Comparison of ENCODE assay signal across 12 cellular contexts in genomic region chr19:14413765-14414171, GRCh38. TPM values are rescaled to one million over a fixed set of nuclear protein-coding genes. Genes with fewer than 3 reads are reported as not detected.
DNase-seq lines count a peak whose midpoint lies in the region; ATAC-seq and TF ChIP-seq lines count a peak whose summit lies in the region.
"Had no signal": no experiment of that assay in that cellular context is flagged by ENCODE, and none has a peak within 500 bp of the region (broad histone marks: within the 10 kb centered on the region; RNA-seq: fewer than 3 reads in every experiment).

No MANE protein-coding gene starts in this region.

- H3K4me1 ChIP-seq in naive thymus-derived CD4-positive, alpha-beta T cell (ENCODE audit: control insufficient read depth in 2 of 2, insufficient read depth in 2 of 2, low read length in 2 of 2) = peaks cover 44 to 69% of the 10 kb centered on the region in 2 donors

- ATAC-seq in CD4-positive, alpha-beta T cell (ENCODE audit: poor library complexity) = no peak
- ATAC-seq in naive thymus-derived CD4-positive, alpha-beta T cell = no peak
- ATAC-seq in GM19324 (IDR thresholded peaks at IDR 0.05; ENCODE audit: low FRiP score, unreplicated experiment) (no peak), HG03439 (IDR thresholded peaks at IDR 0.05; ENCODE audit: unreplicated experiment) (no peak), HG03521 (IDR thresholded peaks at IDR 0.05; ENCODE audit: unreplicated experiment) (no peak)

- CTCF ChIA-PET in CD4-positive, alpha-beta T cell (lab: Charles Lee) = interaction anchor here (0.7 to 4.3 kb wide), 5 partner anchors 8 to 277 kb away, joined by 3 to 21 read pairs (median 6); partner anchors contain the start of gene ASF1B
- CTCF ChIA-PET in naive thymus-derived CD4-positive, alpha-beta T cell (lab: Charles Lee) = interaction anchor here (0.9 kb wide), 1 partner anchor 15 kb away, joined by 3 read pairs; no protein-coding TSS in a partner anchor

- no peak for DNase-seq in CD4-positive, alpha-beta T cell
- DNase-seq in H7 (peak; percentile 23), amniotic epithelial cell (ENCODE audit: low read depth) (peak; percentile 38), MV-4-11 (lab: John Stamatoyannopoulos, UW) (no peak)
- DNase-seq in naive thymus-derived CD4-positive, alpha-beta T cell = no peak
- DNase-seq: activated CD8-positive, alpha-beta memory T cell treated with anti-CD3 and anti-CD28 coated beads for 24 hours; dorsolateral prefrontal cortex; NCI-H446 treated with DMSO at 0.1 percent for 48 hours; posterior cingulate gyrus had no signal

- H3K27me3 Mint-ChIP-seq in CD4-positive, alpha-beta T cell = no peaks in the 10 kb centered on the region
- no peaks in the 10 kb centered on the region for H3K27me3 Mint-ChIP-seq in naive thymus-derived CD4-positive, alpha-beta T cell

- peaks cover 81% of the 10 kb centered on the region for H3K36me3 Mint-ChIP-seq in CD4-positive, alpha-beta T cell (ENCODE audit: low read depth)
- H3K36me3 Mint-ChIP-seq in naive thymus-derived CD4-positive, alpha-beta T cell = peaks cover 0 to 38% (median 14%) of the 10 kb centered on the region in 5 donors

- no peaks in the 10 kb centered on the region for H3K9me3 Mint-ChIP-seq in CD4-positive, alpha-beta T cell
- peaks cover 0 to 3% (median 0%) of the 10 kb centered on the region in 11 donors for H3K9me3 Mint-ChIP-seq in naive thymus-derived CD4-positive, alpha-beta T cell

- peaks cover 68% of the 10 kb centered on the region for H3K4me1 Mint-ChIP-seq in CD4-positive, alpha-beta T cell (ENCODE audit: low read depth)
- H3K4me1 Mint-ChIP-seq in naive thymus-derived CD4-positive, alpha-beta T cell = peaks cover 33 to 65% (median 54%) of the 10 kb centered on the region in 7 donors

- TF ChIP-seq CTCF in CD4-positive, alpha-beta T cell (IDR thresholded peaks at IDR 0.05) = no peak

- intact Hi-C loops in CD4-positive, alpha-beta T cell (cut with DNase I, micrococcal nuclease) = no loop called here
- intact Hi-C loops in naive thymus-derived CD4-positive, alpha-beta T cell (cut with micrococcal nuclease) = no loop called here

- POLR2A ChIA-PET in CD4-positive, alpha-beta T cell (lab: Charles Lee) = interaction anchor here (1.2 to 1.4 kb wide), 4 partner anchors 11 to 277 kb away, joined by 4 read pairs; partner anchors contain the start of genes ADGRE5 and ASF1B
- POLR2A ChIA-PET in naive thymus-derived CD4-positive, alpha-beta T cell (lab: Charles Lee) = interaction anchor here (0.7 to 1.6 kb wide), 5 partner anchors 10 to 52 kb away, joined by 3 to 5 read pairs (median 3); no protein-coding TSS in a partner anchor

- peaks cover 37% of the 10 kb centered on the region for H3K36me3 ChIP-seq in H7 (replicated peaks; ENCODE audit: control insufficient read depth, insufficient read depth, low read length)
- peaks cover 24 to 58% (median 35%) of the 10 kb centered on the region in 3 experiments for H3K36me3 ChIP-seq in naive thymus-derived CD4-positive, alpha-beta T cell (ENCODE audit: control insufficient read depth in 2 of 3, insufficient read depth in 3 of 3, low read length in 3 of 3)

- no peaks in the 10 kb centered on the region for H3K9me3 ChIP-seq in CD4-positive, alpha-beta T cell (ENCODE audit: control insufficient read depth, low read length)
- no peaks in the 10 kb centered on the region for H3K9me3 ChIP-seq in naive thymus-derived CD4-positive, alpha-beta T cell (ENCODE audit: control insufficient read depth in 2 of 3, low read length in 3 of 3)

- peak overlapping the region; percentile 67 for H3K4me3 Mint-ChIP-seq in CD4-positive, alpha-beta T cell
- peak overlapping the region in 5 of 10 donors; percentile 13 to 44 (median 34) for H3K4me3 Mint-ChIP-seq in naive thymus-derived CD4-positive, alpha-beta T cell

- no peak overlapping the region for H3K4me3 ChIP-seq in H7 (ENCODE audit: insufficient read depth, low read depth, low read length)
- no peak overlapping the region for H3K4me3 ChIP-seq in naive thymus-derived CD4-positive, alpha-beta T cell (ENCODE audit: low read length)
- H3K4me3 ChIP-seq: dorsolateral prefrontal cortex had no signal

- no peak overlapping the region for H3K27ac ChIP-seq in CD4-positive, alpha-beta T cell (ENCODE audit: low read depth, low read length)
- no peak overlapping the region for H3K27ac ChIP-seq in naive thymus-derived CD4-positive, alpha-beta T cell (ENCODE audit: low read depth, low read length)

- H3K27ac Mint-ChIP-seq in CD4-positive, alpha-beta T cell = peak overlapping the region; percentile 92
- H3K27ac Mint-ChIP-seq in naive thymus-derived CD4-positive, alpha-beta T cell = peak overlapping the region in 8 of 9 donors; percentile 40 to 88 (median 70)

- no peaks in the 10 kb centered on the region for H3K27me3 ChIP-seq in CD4-positive, alpha-beta T cell (ENCODE audit: control insufficient read depth, insufficient read depth, low read length)
- H3K27me3 ChIP-seq in H7 (ENCODE audit: control insufficient read depth, insufficient read depth, low read length) = no peaks in the 10 kb centered on the region
- H3K27me3 ChIP-seq in naive thymus-derived CD4-positive, alpha-beta T cell (ENCODE audit: control insufficient read depth in 2 of 2, insufficient read depth in 2 of 2, low read length in 2 of 2) = no peaks in the 10 kb centered on the region
- H3K27me3 ChIP-seq: dorsolateral prefrontal cortex had no signal

RNA-seq across cellular contexts. Expression of gene DDX39A, which starts 5.4 kb away (rescaled TPM):
- total RNA-seq in CD4-positive, alpha-beta T cell = 100 to 1,000 TPM; 296 to 299 TPM
- 94.6 and 131 TPM in 2 replicates for total RNA-seq in H7 (2014; rRNA removed; shearing (Covaris generic))
- 100 to 1,000 TPM; 135 to 288 (median 215) TPM for total RNA-seq in naive thymus-derived CD4-positive, alpha-beta T cell
- polyA plus RNA-seq in naive thymus-derived CD4-positive, alpha-beta T cell = 100 to 1,000 TPM in 1 of 2 donors, 10 to 100 TPM in 1; 98.6 to 134 TPM

RNA-seq across cellular contexts. Expression of gene PKN1, which starts 19.3 kb away (rescaled TPM):
- total RNA-seq in CD4-positive, alpha-beta T cell = 100 to 1,000 TPM; 171 TPM
- 108 and 127 TPM in 2 replicates for total RNA-seq in H7 (2014; rRNA removed; shearing (Covaris generic))
- 100 to 1,000 TPM; 194 to 211 (median 206) TPM for total RNA-seq in naive thymus-derived CD4-positive, alpha-beta T cell
- 10 to 100 TPM; 47.2 to 88.2 TPM for polyA plus RNA-seq in naive thymus-derived CD4-positive, alpha-beta T cell

RNA-seq across cellular contexts. Expression of gene ADGRE5, which starts 32.5 kb away (rescaled TPM):
- total RNA-seq in CD4-positive, alpha-beta T cell = 100 to 1,000 TPM; 745 to 751 TPM
- total RNA-seq in H7 (2014; rRNA removed; shearing (Covaris generic)) = 5.9 and 6.1 TPM in 2 replicates
- total RNA-seq in naive thymus-derived CD4-positive, alpha-beta T cell = 1,000 to 10,000 TPM in 1 of 5 experiments, 100 to 1,000 TPM in 4; 128 to 1,529 (median 215) TPM
- polyA plus RNA-seq in naive thymus-derived CD4-positive, alpha-beta T cell = 100 to 1,000 TPM; 122 to 214 TPM

Comparison
In these comparisons a context has a peak if more than half of its experiments do, and no peak if none do; other contexts are left out.
1. DNase-seq: peak in H7 (single experiment) and amniotic epithelial cell (single experiment); none in CD4-positive, alpha-beta T cell (0 of 10), naive thymus-derived CD4-positive, alpha-beta T cell (0 of 9) and MV-4-11 (single experiment).
2. RNA of gene ADGRE5, which starts 32.5 kb away (total RNA-seq): 745 to 751 TPM in CD4-positive, alpha-beta T cell and 128 to 1,529 TPM in naive thymus-derived CD4-positive, alpha-beta T cell; 5.9 to 6.1 TPM in H7; every median in the first group is over 10 times any median in the second.